ENCODE assay signal across 10 cellular contexts in the genomic region with DNA sequence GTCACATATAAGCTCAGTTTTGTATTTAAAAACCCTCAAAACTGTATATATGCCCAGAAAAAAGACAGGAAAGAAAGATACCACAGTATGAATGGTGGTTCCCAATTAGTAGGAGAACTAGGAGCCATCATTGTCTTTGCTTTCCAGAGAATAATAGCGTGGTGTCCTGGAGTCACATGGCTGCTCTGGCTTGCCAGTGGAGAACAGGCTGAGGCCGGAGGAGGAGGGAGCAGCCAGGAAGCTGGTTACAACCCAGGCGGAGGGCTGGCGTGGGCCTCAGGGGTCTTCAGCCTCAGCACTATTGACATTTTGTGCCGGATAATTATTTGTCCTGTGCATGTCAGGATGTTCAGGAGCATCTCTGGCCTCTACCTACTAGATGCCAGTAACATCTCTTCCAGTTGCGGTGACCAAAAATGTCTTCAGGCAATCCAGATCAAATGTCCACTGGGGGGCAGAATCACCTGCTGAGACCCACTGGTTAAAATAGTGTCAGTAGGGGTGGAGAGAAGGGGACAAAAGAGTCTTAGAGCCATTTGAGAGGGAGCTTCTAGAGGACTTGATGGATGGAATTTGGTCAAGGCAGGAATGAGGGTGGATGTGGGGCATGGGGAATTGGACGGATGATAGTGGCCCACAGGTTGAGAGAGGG.
A peak's percentile ranks its signal among the peaks of the same experiment; 100 is the strongest.
DNase-seq lines count a peak whose midpoint lies in the region; ATAC-seq, FAIRE-seq and TF ChIP-seq lines count a peak whose summit lies in the region.
"Had no signal": no experiment of that assay in that cellular context is flagged by ENCODE, and none has a peak within 500 bp of the region (broad histone marks: within the 10 kb centered on the region; RNA-seq: fewer than 3 reads in every experiment).

No MANE protein-coding gene starts in this region.

- H3K36me3 ChIP-seq in BLaER1 (0 out of 2 replicates have a peak, but pooled peaks cover 10% of the 10 kb centered on the region), KMS-11 (ENCODE audit: insufficient read depth) (no peaks in the 10 kb centered on the region), H1 (ENCODE audit: control insufficient read depth in 2 of 4, insufficient read depth in 4 of 4, low read length in 3 of 4) (no peaks in the 10 kb centered on the region), osteoblast (ENCODE audit: insufficient read depth, low read length) (no peaks in the 10 kb centered on the region)

- H2AFZ ChIP-seq in KMS-11 (ENCODE audit: low read depth) (no peak overlapping the region), H1 (ENCODE audit: low read length) (no peak overlapping the region), osteoblast (ENCODE audit: low read length) (no peak overlapping the region)

- no peak overlapping the region for H2BK20ac ChIP-seq in H1 (ENCODE audit: low read length)

- H4K20me1 ChIP-seq in BLaER1 (peaks cover 54% of the 10 kb centered on the region), KMS-11 (ENCODE audit: insufficient read depth) (no peaks in the 10 kb centered on the region), H1 (replicated peaks in 1 of 2; ENCODE audit: control insufficient read depth in 1 of 2, insufficient read depth in 2 of 2, low read length in 2 of 2) (peaks cover 0 to 3% of the 10 kb centered on the region in 2 experiments), osteoblast (ENCODE audit: insufficient read depth, low read length) (peaks cover 6% of the 10 kb centered on the region)

- H3K4me3 ChIP-seq in BLaER1 (no peak overlapping the region), KMS-11 (IDR thresholded peaks at IDR 0.05; ENCODE audit: insufficient read depth, low read depth, low read length) (no peak overlapping the region), H1 (ENCODE audit: extremely low read depth in 1 of 4, insufficient read depth in 2 of 4, low read depth in 3 of 4, low read length in 4 of 4) (no peak overlapping the region), osteoblast (ENCODE audit: insufficient read depth, low read length) (no peak overlapping the region)

- TF ChIP-seq CTCF in KMS-11 (conservative IDR thresholded peaks at IDR 0.05; ENCODE audit: low read depth, low read length) (0 out of 2 replicates have a peak, but pooled peaks have one; percentile 15), H1 (IDR thresholded peaks at IDR 0.05; ENCODE audit: control extremely low read depth in 1 of 3, insufficient read depth in 1 of 3, low read depth in 1 of 3, low read length in 3 of 3) (peak in 2 of 3 experiments; percentile 30 to 43; a peak in 3 of 4 replicates), osteoblast (IDR thresholded peaks at IDR 0.05; ENCODE audit: extremely low read depth, low read depth, low read length) (peak; percentile 8)

- H3K4me1 ChIP-seq in BLaER1, result peaks cover 41% of the 10 kb centered on the region
- H3K4me1 ChIP-seq in KMS-11 (ENCODE audit: low read depth, poor library complexity, severe bottlenecking), result no peaks in the 10 kb centered on the region
- peaks cover 5 to 17% (median 13%) of the 10 kb centered on the region in 4 experiments; a peak in 6 of 7 replicates for H3K4me1 ChIP-seq in H1 (replicated peaks in 1 of 4; ENCODE audit: control insufficient read depth in 3 of 4, insufficient read depth in 4 of 4, low read length in 3 of 4)
- H3K4me1 ChIP-seq in osteoblast (ENCODE audit: insufficient read depth, low read length), result peaks cover 58% of the 10 kb centered on the region

- H4K5ac ChIP-seq in H1 (ENCODE audit: insufficient read length, low read depth, low read length), result no peak overlapping the region

- H3K27me3 Mint-ChIP-seq in activated CD4-positive, alpha-beta memory T cell treated with anti-CD3 and anti-CD28 coated beads for 36 hours, result peaks cover 13% of the 10 kb centered on the region

- no peak overlapping the region for H3K23ac ChIP-seq in H1 (ENCODE audit: insufficient read length)

- POLR2A ChIA-PET in H1 (lab: Charles Lee; ENCODE audit: partially characterized antibody), result interaction anchor here (0.5 kb wide), 3 partner anchors 135 to 434 kb away, joined by 3 to 4 read pairs (median 3); no protein-coding TSS in a partner anchor
- POLR2A ChIA-PET in activated CD4-positive, alpha-beta memory T cell treated with anti-CD3 and anti-CD28 coated beads for 36 hours (lab: Charles Lee), result no interaction called here

- no peaks in the 10 kb centered on the region for H3K9me3 Mint-ChIP-seq in activated CD4-positive, alpha-beta memory T cell treated with anti-CD3 and anti-CD28 coated beads for 36 hours

- no peak overlapping the region for H3K4me3 Mint-ChIP-seq in activated CD4-positive, alpha-beta memory T cell treated with anti-CD3 and anti-CD28 coated beads for 36 hours
- H3K4me3 Mint-ChIP-seq: activated CD4-positive, alpha-beta T cell treated with anti-CD3 and anti-CD28 coated beads for 36 hours had no signal

- H3K27ac Mint-ChIP-seq in activated CD4-positive, alpha-beta memory T cell treated with anti-CD3 and anti-CD28 coated beads for 36 hours, result no peak overlapping the region
- H3K27ac Mint-ChIP-seq: activated CD4-positive, alpha-beta T cell treated with anti-CD3 and anti-CD28 coated beads for 36 hours had no signal

- intact Hi-C loops in activated CD4-positive, alpha-beta memory T cell treated with anti-CD3 and anti-CD28 coated beads for 36 hours (cut with micrococcal nuclease), result no loop called here

- H3K9ac ChIP-seq in BLaER1 (no peak overlapping the region), KMS-11 (no peak overlapping the region), H1 (replicated peaks in 1 of 4; ENCODE audit: extremely low read depth in 1 of 4, low read depth in 3 of 4, low read length in 3 of 4) (no peak overlapping the region)

- WGBS in H1 (ENCODE audit: extremely low coverage in 1 of 2, insufficient coverage in 1 of 2, insufficient read length in 1 of 2, insufficient replicate concordance in 2 of 2, low coverage in 1 of 2, low lambda C conversion rate in 2 of 2, missing lambda C conversion rate in 1 of 2), 2 experiments, result 89% methylated on average over 7 of the region's 7 CpGs; no CpG with 5 or more reads in 1 of the 2 experiments

- TF ChIP-seq EP300 in H1 (IDR thresholded peaks at IDR 0.05; ENCODE audit: borderline replicate concordance in 1 of 2, low read depth in 2 of 2, low read length in 2 of 2), result no peak

- CTCF ChIA-PET in H1 (lab: Charles Lee; ENCODE audit: partially characterized antibody), result interaction anchor here (0.6 to 3.9 kb wide), 23 partner anchors 8 to 316 kb away, joined by 3 to 26 read pairs (median 4); no protein-coding TSS in a partner anchor
- CTCF ChIA-PET in activated CD4-positive, alpha-beta memory T cell treated with anti-CD3 and anti-CD28 coated beads for 36 hours (lab: Charles Lee), result interaction anchor here (0.9 to 1.4 kb wide), 2 partner anchors 107 to 108 kb away, joined by 4 to 6 read pairs; no protein-coding TSS in a partner anchor

- H3K79me2 ChIP-seq in KMS-11 (ENCODE audit: insufficient read depth, low read depth) (peaks cover 17% of the 10 kb centered on the region; the same call in 1 of the 2 replicates), H1 (ENCODE audit: control insufficient read depth in 1 of 2, insufficient read depth in 2 of 2, low read length in 2 of 2) (peaks cover 0 to 48% of the 10 kb centered on the region in 2 experiments; a peak in 3 of 4 replicates), osteoblast (ENCODE audit: insufficient read depth, low read length) (peaks cover 40% of the 10 kb centered on the region)

- H2BK12ac ChIP-seq in H1 (ENCODE audit: low read depth, low read length), result peak overlapping the region; percentile 60; the same call in 1 of the 2 replicates

- H3K27me3 ChIP-seq in BLaER1, result no peaks in the 10 kb centered on the region
- no peaks in the 10 kb centered on the region for H3K27me3 ChIP-seq in KMS-11 (ENCODE audit: insufficient read depth, low read depth)
- no peaks in the 10 kb centered on the region for H3K27me3 ChIP-seq in H1 (replicated peaks in 1 of 4; ENCODE audit: control insufficient read depth in 3 of 4, extremely low read depth in 1 of 4, insufficient read depth in 3 of 4, low read length in 3 of 4)
- H3K27me3 ChIP-seq in osteoblast (ENCODE audit: insufficient read depth, low read length), result no peaks in the 10 kb centered on the region

- H2BK120ac ChIP-seq in H1 (replicated peaks; ENCODE audit: low read depth, low read length), result no peak overlapping the region

- H3K36me3 Mint-ChIP-seq in activated CD4-positive, alpha-beta memory T cell treated with anti-CD3 and anti-CD28 coated beads for 36 hours, result no peaks in the 10 kb centered on the region

- H4K91ac ChIP-seq in H1 (replicated peaks; ENCODE audit: insufficient read length, low read length), result no peak overlapping the region

- no peaks in the 10 kb centered on the region for H3K9me3 ChIP-seq in BLaER1
- H3K9me3 ChIP-seq in H1 (ENCODE audit: insufficient read depth in 2 of 2, low read depth in 1 of 2, low read length in 1 of 2), result no peaks in the 10 kb centered on the region
- no peaks in the 10 kb centered on the region for H3K9me3 ChIP-seq in osteoblast (ENCODE audit: low read depth, low read length)

- peak overlapping the region; percentile 10; the same call in 1 of the 2 replicates for H3K4me2 ChIP-seq in BLaER1
- H3K4me2 ChIP-seq in KMS-11, result no peak overlapping the region
- H3K4me2 ChIP-seq in H1 (ENCODE audit: insufficient read depth in 1 of 2, low read depth in 2 of 2, low read length in 2 of 2), result no peak overlapping the region
- H3K4me2 ChIP-seq in osteoblast (ENCODE audit: insufficient read depth, low read length), result no peak overlapping the region

- peak; percentile 17 to 40; a peak in 3 of 4 replicates for TF ChIP-seq RAD21 in H1 (IDR thresholded peaks at IDR 0.05 in 1 of 2, conservative IDR thresholded peaks at IDR 0.05 in 1 of 2; ENCODE audit: low read depth in 2 of 2, low read length in 2 of 2)

- H3K14ac ChIP-seq in H1 (ENCODE audit: insufficient read length), result no peak overlapping the region

- TF ChIP-seq POLR2A in H1 (IDR thresholded peaks at IDR 0.05; ENCODE audit: control extremely low read depth in 1 of 2, low read depth in 2 of 2, low read length in 2 of 2), result no peak

- no peak for DNase-seq in H1 (ENCODE audit: low read depth in 1 of 2, low spot score in 2 of 2)
- no peak for DNase-seq in osteoblast (ENCODE audit: insufficient read length, low spot score, missing footprints)
- DNase-seq in stimulated activated CD4-positive, alpha-beta T cell treated with anti-CD3 and anti-CD28 coated beads, Interleukin-2, amount 100 ng/mL, for 48 hours, result no peak
- no peak for DNase-seq in activated CD4-positive, alpha-beta memory T cell treated with anti-CD3 and anti-CD28 coated beads for 36 hours
- DNase-seq: activated CD4-positive, alpha-beta T cell treated with anti-CD3 and anti-CD28 coated beads for 36 hours had no signal

- H2BK5ac ChIP-seq in H1 (ENCODE audit: low read depth, low read length), result no peak overlapping the region

- no peak for FAIRE-seq in H1 (lab: Jason Lieb, UNC)
- FAIRE-seq: colon had no signal

- H3K18ac ChIP-seq in H1 (ENCODE audit: extremely low read depth, low read length), result no peak overlapping the region

- no peak overlapping the region for H3K4ac ChIP-seq in H1 (replicated peaks; ENCODE audit: insufficient read length, low read depth, low read length)

- ATAC-seq in GM21367 (IDR thresholded peaks at IDR 0.05; ENCODE audit: unreplicated experiment), result no peak
- ATAC-seq in HG02798 (IDR thresholded peaks at IDR 0.05; ENCODE audit: poor library complexity, unreplicated experiment), result no peak
- ATAC-seq: activated CD4-positive, alpha-beta T cell treated with anti-CD3 and anti-CD28 coated beads for 36 hours had no signal

- H2BK15ac ChIP-seq in H1 (ENCODE audit: low read length), result no peak overlapping the region

- peaks cover 10% of the 10 kb centered on the region; the same call in 1 of the 2 replicates for H3K79me1 ChIP-seq in H1 (ENCODE audit: low read depth, low read length)

- no peaks in the 10 kb centered on the region for H3K23me2 ChIP-seq in H1 (ENCODE audit: low read depth, low read length)

- H3K27ac ChIP-seq in BLaER1, result 0 out of 2 replicates have a peak overlapping the region, but pooled peaks have one; percentile 3
- no peak overlapping the region for H3K27ac ChIP-seq in KMS-11
- no peak overlapping the region for H3K27ac ChIP-seq in H1 (ENCODE audit: low read depth, low read length)
- H3K27ac ChIP-seq in osteoblast (ENCODE audit: low read depth, low read length), result peak overlapping the region; percentile 69

- H2AK5ac ChIP-seq in H1 (ENCODE audit: low read depth, low read length), result no peak overlapping the region

- H3K4me1 Mint-ChIP-seq in activated CD4-positive, alpha-beta memory T cell treated with anti-CD3 and anti-CD28 coated beads for 36 hours (ENCODE audit: low read depth), result no peaks in the 10 kb centered on the region
- H3K4me1 Mint-ChIP-seq: activated CD4-positive, alpha-beta T cell treated with anti-CD3 and anti-CD28 coated beads for 36 hours had no signal

- H4K8ac ChIP-seq in H1 (ENCODE audit: extremely low read depth, insufficient read depth, low read length), result no peak overlapping the region

- no peak overlapping the region for H3K56ac ChIP-seq in H1 (replicated peaks; ENCODE audit: insufficient read length, low read depth, low read length)

Comparison
In these comparisons a context has a peak if more than half of its experiments do, and no peak if none do; other contexts are left out.
1. H3K27ac ChIP-seq: peak in BLaER1 (single experiment) and osteoblast (single experiment); none in KMS-11 (single experiment) and H1 (single experiment).
2. Peak in every context shown above with its lines, with median percentiles within 50 percentile points of each other: CTCF ChIP-seq.